Comparison of ENCODE assay signal across 8 cellular contexts in genomic region chr19:52369463-52370340, GRCh38. TPM values are rescaled to one million over a fixed set of nuclear protein-coding genes. Genes with fewer than 3 reads are reported as not detected.
DNase-seq lines count a peak whose midpoint lies in the region; ATAC-seq and TF ChIP-seq lines count a peak whose summit lies in the region.

ZNF880 (plus strand) TSS chr19:52369923; CDS start chr19:52369966, 43 bp downstream.

- no peaks in the 10 kb centered on the region for H3K27me3 ChIP-seq in BJ (ENCODE audit: control insufficient read depth, insufficient read depth, low read length)
- no peaks in the 10 kb centered on the region for H3K27me3 ChIP-seq in dorsolateral prefrontal cortex
- H3K27me3 ChIP-seq in left lung, result no peaks in the 10 kb centered on the region

- peak within 1 kb of the TSS; percentile 88 for H3K4me3 Mint-ChIP-seq in activated CD4-positive, alpha-beta memory T cell treated with anti-CD3 and anti-CD28 coated beads, Interleukin-2, amount 10 ng/mL, durations not matched to agents 7 days and 5 days

- no peaks in the 10 kb centered on the region for H3K27me3 Mint-ChIP-seq in activated CD4-positive, alpha-beta memory T cell treated with anti-CD3 and anti-CD28 coated beads, Interleukin-2, amount 10 ng/mL, durations not matched to agents 7 days and 5 days

- intact Hi-C loops in dorsolateral prefrontal cortex (cut with DNase I) (loop anchor here in 1 of 2 donors (2.0 kb wide), 2 partner anchors 27 to 33 kb away; partner anchors contain the start of genes ZNF528 and ZNF610), left lung (cut with DNase I) (no loop called here)

- H3K27ac ChIP-seq in dorsolateral prefrontal cortex, result peak within 1 kb of the TSS; percentile 38 to 96 (median 86)
- peak within 1 kb of the TSS; percentile 92 to 94 for H3K27ac ChIP-seq in left lung

- peak; percentile 40 for DNase-seq in BJ (ENCODE audit: low read depth)
- DNase-seq in NCI-H2107 treated with DMSO at 0.1 percent for 48 hours (lab: John Stamatoyannopoulos, UW; ENCODE audit: unreplicated experiment), result peak; percentile 3
- DNase-seq in activated CD4-positive, alpha-beta memory T cell treated with anti-CD3 and anti-CD28 coated beads, Interleukin-2, amount 10 ng/mL, durations not matched to agents 7 days and 5 days, result peak; percentile 92
- DNase-seq in dorsolateral prefrontal cortex, result peak; percentile 83 to 95 (median 93)
- DNase-seq in left lung, result peak; percentile 93 to 94
- DNase-seq in stimulated activated CD4-positive, alpha-beta T cell treated with anti-CD3 and anti-CD28 coated beads, Interleukin-2, amount 100 ng/mL, for 4 hours (ENCODE audit: low read depth), result peak; percentile 91
- DNase-seq in NOMO-1 (lab: John Stamatoyannopoulos, UW; ENCODE audit: unreplicated experiment in 2 of 2), result no peak

- H3K9me3 Mint-ChIP-seq in activated CD4-positive, alpha-beta memory T cell treated with anti-CD3 and anti-CD28 coated beads, Interleukin-2, amount 10 ng/mL, durations not matched to agents 7 days and 5 days, result peaks cover 49% of the 10 kb centered on the region

- CTCF ChIA-PET in BJ (lab: Yijun Ruan, JAX), result interaction anchor here (0.8 kb wide), 1 partner anchor 23 kb away, joined by 3 read pairs; no protein-coding TSS in a partner anchor
- CTCF ChIA-PET in activated CD4-positive, alpha-beta memory T cell treated with anti-CD3 and anti-CD28 coated beads, Interleukin-2, amount 10 ng/mL, durations not matched to agents 7 days and 5 days (lab: Charles Lee), result no interaction called here

- peaks cover 54% of the 10 kb centered on the region for H3K36me3 Mint-ChIP-seq in activated CD4-positive, alpha-beta memory T cell treated with anti-CD3 and anti-CD28 coated beads, Interleukin-2, amount 10 ng/mL, durations not matched to agents 7 days and 5 days (ENCODE audit: low read depth)

- no peaks in the 10 kb centered on the region for H3K4me1 ChIP-seq in left lung

- H3K4me1 Mint-ChIP-seq in activated CD4-positive, alpha-beta memory T cell treated with anti-CD3 and anti-CD28 coated beads, Interleukin-2, amount 10 ng/mL, durations not matched to agents 7 days and 5 days, result peaks cover 10% of the 10 kb centered on the region

- POLR2A ChIA-PET in BJ (lab: Charles Lee), result no interaction called here
- POLR2A ChIA-PET in activated CD4-positive, alpha-beta memory T cell treated with anti-CD3 and anti-CD28 coated beads, Interleukin-2, amount 10 ng/mL, durations not matched to agents 7 days and 5 days (lab: Charles Lee), result interaction anchor here (0.7 to 1.4 kb wide), 4 partner anchors 29 to 417 kb away, joined by 3 to 9 read pairs (median 5); partner anchors contain the start of genes PPP2R1A, ZNF528, ZNF600 and ZNF610

- ATAC-seq in GM21526 (IDR thresholded peaks at IDR 0.05; ENCODE audit: low FRiP score, unreplicated experiment) (peak; percentile 65), left lung (peak; percentile 100)

- H3K9me3 ChIP-seq in left lung, result peaks cover 0 to 89% of the 10 kb centered on the region in 2 donors

- peak within 1 kb of the TSS; percentile 92 for H3K27ac Mint-ChIP-seq in activated CD4-positive, alpha-beta memory T cell treated with anti-CD3 and anti-CD28 coated beads, Interleukin-2, amount 10 ng/mL, durations not matched to agents 7 days and 5 days

- H3K36me3 ChIP-seq in BJ (ENCODE audit: control insufficient read depth, insufficient read depth, low read length) (no peaks in the 10 kb centered on the region; the same call in none of the 2 replicates), left lung (peaks cover 1 to 52% of the 10 kb centered on the region in 2 donors)

- peak within 1 kb of the TSS; percentile 50 for H3K4me3 ChIP-seq in BJ (ENCODE audit: low read depth, low read length)
- H3K4me3 ChIP-seq in dorsolateral prefrontal cortex, result peak within 1 kb of the TSS; percentile 57 to 96 (median 82)
- peak within 1 kb of the TSS; percentile 56 to 58 for H3K4me3 ChIP-seq in left lung

- TF ChIP-seq CTCF in BJ (IDR thresholded peaks at IDR 0.05; ENCODE audit: insufficient read depth, low read depth, low read length) (0 out of 2 replicates have a peak, but pooled peaks have one; percentile 24), dorsolateral prefrontal cortex (IDR thresholded peaks at IDR 0.05 in 54 of 56, conservative IDR thresholded peaks at IDR 0.05 in 2 of 56; ENCODE audit: low read depth in 1 of 56, partially characterized antibody in 56 of 56) (peak in 23 of 56 donors; percentile 2 to 52 (median 24)), left lung (IDR thresholded peaks at IDR 0.05) (no peak)

RNA-seq across cellular contexts. Expression of gene ZNF880, which starts in this region (rescaled TPM):
- polyA plus RNA-seq in BJ (2011; rRNA removed), result 12.9 and 16.1 TPM in 2 replicates
- polyA minus RNA-seq in BJ (2011; rRNA and poly(A)+ RNA removed), result 11.5 and 11.7 TPM in 2 replicates
- 10 to 100 TPM; 15.5 to 15.9 TPM for total RNA-seq in activated CD4-positive, alpha-beta memory T cell treated with anti-CD3 and anti-CD28 coated beads, Interleukin-2, amount 10 ng/mL, durations not matched to agents 7 days and 5 days
- total RNA-seq in dorsolateral prefrontal cortex (10 to 100 TPM; 22.0 to 43.6 (median 31.5) TPM), left lung (10 to 100 TPM; 12.8 to 15.4 TPM)

Comparison
In these comparisons a context has a peak if more than half of its experiments do, and no peak if none do; other contexts are left out.
1. DNase-seq: peak in BJ (single experiment), NCI-H2107 treated with DMSO at 0.1 percent for 48 hours (single experiment), activated CD4-positive, alpha-beta memory T cell treated with anti-CD3 and anti-CD28 coated beads, Interleukin-2, amount 10 ng/mL, durations not matched to agents 7 days and 5 days (single experiment), dorsolateral prefrontal cortex (10 of 10), left lung (2 of 2) and stimulated activated CD4-positive, alpha-beta T cell treated with anti-CD3 and anti-CD28 coated beads, Interleukin-2, amount 100 ng/mL, for 4 hours (single experiment); none in NOMO-1 (0 of 2).
2. Peak in every context shown above with its lines, with median percentiles within 50 percentile points of each other: H3K4me3 ChIP-seq.